ENCODE assay signal across 10 cellular contexts in genomic region chr4:169618986-169619385, GRCh38. TPM values are rescaled to one million over a fixed set of nuclear protein-coding genes. Genes with fewer than 3 reads are reported as not detected.
DNase-seq lines count a peak whose midpoint lies in the region; ATAC-seq and TF ChIP-seq lines count a peak whose summit lies in the region.
"Had no signal": no experiment of that assay in that cellular context is flagged by ENCODE, and none has a peak within 500 bp of the region (broad histone marks: within the 10 kb centered on the region; RNA-seq: fewer than 3 reads in every experiment).

No MANE protein-coding gene starts in this region.

- no peaks in the 10 kb centered on the region for H3K9me3 ChIP-seq in left ventricle myocardium inferior (replicated peaks)
- no peaks in the 10 kb centered on the region for H3K9me3 ChIP-seq in body of pancreas
- H3K9me3 ChIP-seq in upper lobe of left lung = no peaks in the 10 kb centered on the region
- H3K9me3 ChIP-seq: uterus had no signal

- H3K4me1 ChIP-seq in left ventricle myocardium inferior (peaks cover 39% of the 10 kb centered on the region), body of pancreas (peaks cover 12% of the 10 kb centered on the region), upper lobe of left lung (peaks cover 14 to 28% (median 26%) of the 10 kb centered on the region in 4 donors)

- 82 to 84% methylated on average over 4 of the region's 4 CpGs for WGBS in body of pancreas, 2 donors
- 85 to 93% methylated on average over 4 of the region's 4 CpGs for WGBS in upper lobe of left lung, 2 donors

- peak overlapping the region in 7 of 8 donors; percentile 90 to 100 (median 97) for H3K4me3 Mint-ChIP-seq in naive B cell

- H3K36me3 ChIP-seq in left ventricle myocardium inferior (no peaks in the 10 kb centered on the region), body of pancreas (replicated peaks in 1 of 2; ENCODE audit: insufficient read depth in 1 of 2, low read depth in 2 of 2) (no peaks in the 10 kb centered on the region), upper lobe of left lung (no peaks in the 10 kb centered on the region)
- H3K36me3 ChIP-seq: uterus had no signal

- no peaks in the 10 kb centered on the region for H3K36me3 Mint-ChIP-seq in naive B cell

- H3K4me3 ChIP-seq in left ventricle myocardium inferior (peak overlapping the region; percentile 76), body of pancreas (no peak overlapping the region), upper lobe of left lung (peak overlapping the region in 2 of 4 donors; percentile 63 to 66)

- peak overlapping the region; percentile 99 to 100 (median 100) for H3K27ac Mint-ChIP-seq in naive B cell

- TF ChIP-seq CTCF in left ventricle myocardium inferior (IDR thresholded peaks at IDR 0.05; ENCODE audit: borderline replicate concordance) (no peak), body of pancreas (IDR thresholded peaks at IDR 0.05) (no peak), upper lobe of left lung (IDR thresholded peaks at IDR 0.05) (no peak)

- no peaks in the 10 kb centered on the region for H3K9me3 Mint-ChIP-seq in naive B cell

- no peaks in the 10 kb centered on the region for H3K27me3 Mint-ChIP-seq in naive B cell

- no peak for TF ChIP-seq POLR2A in body of pancreas (IDR thresholded peaks at IDR 0.05)
- TF ChIP-seq POLR2A in upper lobe of left lung (IDR thresholded peaks at IDR 0.05) = no peak

- H3K27ac ChIP-seq in left ventricle myocardium inferior (replicated peaks) = peak overlapping the region; percentile 96
- H3K27ac ChIP-seq in body of pancreas = peak overlapping the region; percentile 86 to 98 (median 96)
- peak overlapping the region; percentile 87 to 97 (median 94) for H3K27ac ChIP-seq in upper lobe of left lung

- DNase-seq in left ventricle myocardium inferior (no peak), left cardiac atrium (no peak), body of pancreas (no peak), naive B cell (no peak), upper lobe of left lung (no peak), HK-2 (ENCODE audit: unreplicated experiment) (no peak), SIG-M5 (lab: John Stamatoyannopoulos, UW) (no peak), iPS-NIHi7 (ENCODE audit: extremely low spot score) (no peak)
- DNase-seq: retina had no signal

- TF ChIP-seq EP300 in upper lobe of left lung (IDR thresholded peaks at IDR 0.05) = no peak

- H3K4me1 Mint-ChIP-seq in naive B cell = peaks cover 17 to 42% (median 36%) of the 10 kb centered on the region in 3 donors

- H3K27me3 ChIP-seq in left ventricle myocardium inferior (ENCODE audit: low read depth) (no peaks in the 10 kb centered on the region), body of pancreas (no peaks in the 10 kb centered on the region), upper lobe of left lung (no peaks in the 10 kb centered on the region)
- H3K27me3 ChIP-seq: uterus had no signal

- intact Hi-C loops in left ventricle myocardium inferior (cut with micrococcal nuclease) = loop anchor here (10.0 kb wide), 1 partner anchor 406 kb away; the partner anchor contains the start of gene MFAP3L
- intact Hi-C loops in left cardiac atrium (cut with DNase I) = loop anchor here (5.0 to 10.0 kb wide), 3 partner anchors 86 to 136 kb away; partner anchors contain the start of gene HPF1 (in 1 of the 2)
- intact Hi-C loops in body of pancreas (cut with DNase I) = no loop called here

- ATAC-seq in left cardiac atrium (no peak), body of pancreas (no peak), naive B cell (ENCODE audit: low read depth in 2 of 2) (no peak), upper lobe of left lung (ENCODE audit: low FRiP score in 2 of 2) (no peak)

RNA-seq across cellular contexts. Expression of gene CLCN3, which starts 1.4 kb away (rescaled TPM):
- total RNA-seq in left ventricle myocardium inferior (54.1 TPM), left cardiac atrium (10 to 100 TPM; 38.7 to 42.5 TPM), body of pancreas (10 to 100 TPM; 22.4 to 40.5 TPM), upper lobe of left lung (10 to 100 TPM; 16.2 to 54.4 (median 30.4) TPM)
- 10 to 100 TPM in 3 of 6 donors, 1 to 10 TPM in 3; 6.4 to 12.3 (median 10.0) TPM for polyA plus RNA-seq in naive B cell (ENCODE audit: low read depth in 6 of 6)

RNA-seq across cellular contexts. Expression of gene NEK1, which starts 6.6 kb away (rescaled TPM):
- 15.5 TPM for total RNA-seq in left ventricle myocardium inferior
- 10 to 100 TPM; 12.4 to 13.3 TPM for total RNA-seq in left cardiac atrium
- 10 to 100 TPM in 1 of 2 donors, 1 to 10 TPM in 1; 6.3 to 12.2 TPM for total RNA-seq in body of pancreas
- polyA plus RNA-seq in naive B cell (ENCODE audit: low read depth in 6 of 6) = 10 to 100 TPM in 5 of 6 donors, 1 to 10 TPM in 1; 10.0 to 15.4 (median 13.0) TPM
- 10 to 100 TPM in 3 of 6 donors, 1 to 10 TPM in 3; 6.9 to 24.2 (median 10.3) TPM for total RNA-seq in upper lobe of left lung
